In genomic region chr2:127609031-127609751, GRCh38 we compare ENCODE assay signal across 26 cellular contexts. TPM values are rescaled to one million over a fixed set of nuclear protein-coding genes. Genes with fewer than 3 reads are reported as not detected.
DNase-seq lines count a peak whose midpoint lies in the region; ATAC-seq, FAIRE-seq and TF ChIP-seq lines count a peak whose summit lies in the region.
"Had no signal": no experiment of that assay in that cellular context is flagged by ENCODE, and none has a peak within 500 bp of the region (broad histone marks: within the 10 kb centered on the region; RNA-seq: fewer than 3 reads in every experiment).

No MANE protein-coding gene starts in this region.

- H2BK15ac ChIP-seq in H1 (ENCODE audit: low read length) (no peak overlapping the region), neuronal stem cell (ENCODE audit: low read length) (peak overlapping the region; percentile 54)

- H3K4me2 ChIP-seq in BLaER1 treated with 17β-estradiol and CSF1 and Interleukin-3, amounts not matched to agents 10 nM and 100 nM: peak overlapping the region in 9 of 11 experiments; percentile 30 to 73 (median 62); a peak in 18 of 22 replicates
- H3K4me2 ChIP-seq in DND-41 (ENCODE audit: insufficient read depth, low read length) (peak overlapping the region; percentile 48), H1 (ENCODE audit: insufficient read depth in 1 of 2, low read depth in 2 of 2, low read length in 2 of 2) (no peak overlapping the region), neuronal stem cell (ENCODE audit: insufficient read depth, low read length, poor library complexity, severe bottlenecking) (no peak overlapping the region)

- peaks cover 6 to 22% (median 15%) of the 10 kb centered on the region in 8 donors for H3K9me3 Mint-ChIP-seq in CD4-positive, alpha-beta memory T cell
- peaks cover 14% of the 10 kb centered on the region for H3K9me3 Mint-ChIP-seq in activated CD4-positive, alpha-beta memory T cell treated with anti-CD3 and anti-CD28 coated beads for 36 hours

- no peak overlapping the region for H3K27ac Mint-ChIP-seq in CD4-positive, alpha-beta memory T cell
- H3K27ac Mint-ChIP-seq in activated CD4-positive, alpha-beta memory T cell treated with anti-CD3 and anti-CD28 coated beads for 36 hours: no peak overlapping the region
- H3K27ac Mint-ChIP-seq: dendritic cell treated with granulocyte-macrophage colony-stimulating factor and Interleukin-4, amounts not matched to agents 40 ng/mL and 50 ng/mL, for 4 days; stimulated activated effector memory CD8-positive, alpha-beta T cell treated with anti-CD3 and anti-CD28 coated beads, Interleukin-12 subunit alpha, Interleukin-12 subunit beta, amount 100 ng/mL, for 72 hours; T-helper 2 cell treated with Interferon-gamma antibody and Interleukin-4, amounts not matched to agents 5 μg/mL and 100 μg/mL, for 36 hours; WTC11 had no signal

- H4K5ac ChIP-seq in H1 (ENCODE audit: insufficient read length, low read depth, low read length): no peak overlapping the region

- intact Hi-C loops in CD4-positive, alpha-beta memory T cell (cut with micrococcal nuclease): no loop called here
- intact Hi-C loops in activated CD4-positive, alpha-beta memory T cell treated with anti-CD3 and anti-CD28 coated beads for 36 hours (cut with micrococcal nuclease): no loop called here
- intact Hi-C loops in prostate gland (cut with DNase I): no loop called here

- H3K27me3 ChIP-seq in BLaER1 treated with 17β-estradiol and CSF1 and Interleukin-3, amounts not matched to agents 10 nM and 100 nM: no peaks in the 10 kb centered on the region
- H3K27me3 ChIP-seq in DND-41 (ENCODE audit: insufficient read depth, low read length, poor library complexity): no peaks in the 10 kb centered on the region
- H3K27me3 ChIP-seq in H1 (replicated peaks in 1 of 4; ENCODE audit: control insufficient read depth in 3 of 4, extremely low read depth in 1 of 4, insufficient read depth in 3 of 4, low read length in 3 of 4): no peaks in the 10 kb centered on the region
- H3K27me3 ChIP-seq in neuronal stem cell (ENCODE audit: control insufficient read depth in 3 of 3, insufficient read depth in 3 of 3, low read depth in 1 of 3, low read length in 3 of 3): peaks cover 0 to 7% (median 0%) of the 10 kb centered on the region in 3 experiments
- H3K27me3 ChIP-seq in CD4-positive, alpha-beta memory T cell (ENCODE audit: insufficient read depth, low read length): no peaks in the 10 kb centered on the region
- H3K27me3 ChIP-seq in prostate gland (replicated peaks; ENCODE audit: insufficient read depth): no peaks in the 10 kb centered on the region
- H3K27me3 ChIP-seq: heart right ventricle, right lobe of liver, thyroid gland had no signal

- no peak overlapping the region for H3K23ac ChIP-seq in H1 (ENCODE audit: insufficient read length)
- H3K23ac ChIP-seq in neuronal stem cell (ENCODE audit: low read depth, low read length, poor library complexity): no peak overlapping the region

- TF ChIP-seq RAD21 in H1 (IDR thresholded peaks at IDR 0.05 in 1 of 2, conservative IDR thresholded peaks at IDR 0.05 in 1 of 2; ENCODE audit: low read depth in 2 of 2, low read length in 2 of 2): no peak

- H2BK20ac ChIP-seq in H1 (ENCODE audit: low read length): no peak overlapping the region

- H3K4me1 Mint-ChIP-seq in CD4-positive, alpha-beta memory T cell: peaks cover 0 to 1% (median 0%) of the 10 kb centered on the region in 4 donors
- no peaks in the 10 kb centered on the region for H3K4me1 Mint-ChIP-seq in activated CD4-positive, alpha-beta memory T cell treated with anti-CD3 and anti-CD28 coated beads for 36 hours (ENCODE audit: low read depth)
- H3K4me1 Mint-ChIP-seq: stimulated activated effector memory CD8-positive, alpha-beta T cell treated with anti-CD3 and anti-CD28 coated beads, Interleukin-12 subunit alpha, Interleukin-12 subunit beta, amount 100 ng/mL, for 72 hours; WTC11 had no signal

- TF ChIP-seq EP300 in H1 (IDR thresholded peaks at IDR 0.05; ENCODE audit: borderline replicate concordance in 1 of 2, low read depth in 2 of 2, low read length in 2 of 2): no peak

- CTCF ChIA-PET in H1 (lab: Charles Lee; ENCODE audit: partially characterized antibody): interaction anchor here (0.7 to 8.1 kb wide), 6 partner anchors 15 to 76 kb away, joined by 3 to 54 read pairs (median 4); no protein-coding TSS in a partner anchor
- CTCF ChIA-PET in CD4-positive, alpha-beta memory T cell (lab: Charles Lee; ENCODE audit: partially characterized antibody): interaction anchor here (1.2 kb wide), 1 partner anchor 18 kb away, joined by 3 read pairs; no protein-coding TSS in a partner anchor
- CTCF ChIA-PET in activated CD4-positive, alpha-beta memory T cell treated with anti-CD3 and anti-CD28 coated beads for 36 hours (lab: Charles Lee): interaction anchor here (1.3 kb wide), 1 partner anchor 18 kb away, joined by 5 read pairs; no protein-coding TSS in a partner anchor

- TF ChIP-seq CTCF in DND-41 (IDR thresholded peaks at IDR 0.05; ENCODE audit: borderline replicate concordance, extremely low read depth, low read length, poor library complexity, severe bottlenecking): no peak
- no peak for TF ChIP-seq CTCF in H1 (IDR thresholded peaks at IDR 0.05; ENCODE audit: control extremely low read depth in 1 of 3, insufficient read depth in 1 of 3, low read depth in 1 of 3, low read length in 3 of 3)
- TF ChIP-seq CTCF in prostate gland (IDR thresholded peaks at IDR 0.05): no peak

- no peak overlapping the region for H3K9ac ChIP-seq in BLaER1 treated with 17β-estradiol and CSF1 and Interleukin-3, amounts not matched to agents 10 nM and 100 nM
- peak overlapping the region; percentile 55 for H3K9ac ChIP-seq in DND-41 (ENCODE audit: low read depth, low read length)
- H3K9ac ChIP-seq in H1 (replicated peaks in 1 of 4; ENCODE audit: extremely low read depth in 1 of 4, low read depth in 3 of 4, low read length in 3 of 4): no peak overlapping the region
- no peak overlapping the region for H3K9ac ChIP-seq in neuronal stem cell (ENCODE audit: low read depth, low read length, poor library complexity)

- H4K8ac ChIP-seq in H1 (ENCODE audit: extremely low read depth, insufficient read depth, low read length) (peak overlapping the region; percentile 86; the same call in 1 of the 2 replicates), neuronal stem cell (ENCODE audit: low read depth, low read length) (no peak overlapping the region)

- H3K79me2 ChIP-seq in DND-41 (ENCODE audit: insufficient read depth, low read length) (peaks cover 67% of the 10 kb centered on the region), H1 (ENCODE audit: control insufficient read depth in 1 of 2, insufficient read depth in 2 of 2, low read length in 2 of 2) (no peaks in the 10 kb centered on the region)

- peaks cover 0 to 66% (median 45%) of the 10 kb centered on the region in 10 experiments; a peak in 15 of 20 replicates for H3K4me1 ChIP-seq in BLaER1 treated with 17β-estradiol and CSF1 and Interleukin-3, amounts not matched to agents 10 nM and 100 nM
- H3K4me1 ChIP-seq in DND-41 (ENCODE audit: insufficient read depth, low read length) (peaks cover 100% of the 10 kb centered on the region), H1 (replicated peaks in 1 of 4; ENCODE audit: control insufficient read depth in 3 of 4, insufficient read depth in 4 of 4, low read length in 3 of 4) (no peaks in the 10 kb centered on the region; a peak in 1 of 7 replicates), neuronal stem cell (ENCODE audit: control insufficient read depth in 2 of 2, insufficient read depth in 1 of 2, low read depth in 1 of 2, low read length in 2 of 2) (no peaks in the 10 kb centered on the region), prostate gland (replicated peaks) (no peaks in the 10 kb centered on the region)
- no peaks in the 10 kb centered on the region for H3K4me1 ChIP-seq in CD4-positive, alpha-beta memory T cell (ENCODE audit: insufficient read depth, low read length)
- H3K4me1 ChIP-seq: heart right ventricle, right lobe of liver, thyroid gland had no signal

- TF ChIP-seq POLR2A in H1 (IDR thresholded peaks at IDR 0.05; ENCODE audit: control extremely low read depth in 1 of 2, low read depth in 2 of 2, low read length in 2 of 2) (no peak), prostate gland (IDR thresholded peaks at IDR 0.05) (no peak)

- no peak for FAIRE-seq in H1 (lab: Jason Lieb, UNC)
- FAIRE-seq: bronchial epithelial cell, GM12892, HTR-8/SVneo had no signal

- no peak overlapping the region for H3K4me3 Mint-ChIP-seq in CD4-positive, alpha-beta memory T cell
- no peak overlapping the region for H3K4me3 Mint-ChIP-seq in activated CD4-positive, alpha-beta memory T cell treated with anti-CD3 and anti-CD28 coated beads for 36 hours
- H3K4me3 Mint-ChIP-seq: dendritic cell treated with granulocyte-macrophage colony-stimulating factor and Interleukin-4, amounts not matched to agents 40 ng/mL and 50 ng/mL, for 4 days; stimulated activated effector memory CD8-positive, alpha-beta T cell treated with anti-CD3 and anti-CD28 coated beads, Interleukin-12 subunit alpha, Interleukin-12 subunit beta, amount 100 ng/mL, for 72 hours; T-helper 2 cell treated with Interferon-gamma antibody and Interleukin-4, amounts not matched to agents 5 μg/mL and 100 μg/mL, for 36 hours; WTC11 had no signal

- no peaks in the 10 kb centered on the region for H4K20me1 ChIP-seq in BLaER1 treated with 17β-estradiol and CSF1 and Interleukin-3, amounts not matched to agents 10 nM and 100 nM
- H4K20me1 ChIP-seq in DND-41 (ENCODE audit: insufficient read depth, low read length) (no peaks in the 10 kb centered on the region), H1 (replicated peaks in 1 of 2; ENCODE audit: control insufficient read depth in 1 of 2, insufficient read depth in 2 of 2, low read length in 2 of 2) (no peaks in the 10 kb centered on the region)

- H2BK120ac ChIP-seq in H1 (replicated peaks; ENCODE audit: low read depth, low read length) (no peak overlapping the region), neuronal stem cell (ENCODE audit: low read depth, low read length) (no peak overlapping the region)

- no peaks in the 10 kb centered on the region for H3K36me3 ChIP-seq in BLaER1 treated with 17β-estradiol and CSF1 and Interleukin-3, amounts not matched to agents 10 nM and 100 nM
- H3K36me3 ChIP-seq in DND-41 (ENCODE audit: insufficient read depth, low read length): peaks cover 69% of the 10 kb centered on the region
- H3K36me3 ChIP-seq in H1 (ENCODE audit: control insufficient read depth in 2 of 4, insufficient read depth in 4 of 4, low read length in 3 of 4): no peaks in the 10 kb centered on the region
- no peaks in the 10 kb centered on the region for H3K36me3 ChIP-seq in neuronal stem cell (replicated peaks in 1 of 2; ENCODE audit: control insufficient read depth in 2 of 2, insufficient read depth in 2 of 2, low read length in 2 of 2)
- H3K36me3 ChIP-seq in CD4-positive, alpha-beta memory T cell (ENCODE audit: insufficient read depth, low read length): no peaks in the 10 kb centered on the region
- H3K36me3 ChIP-seq in prostate gland: no peaks in the 10 kb centered on the region
- H3K36me3 ChIP-seq: heart right ventricle, right lobe of liver, thyroid gland had no signal

- 89% methylated on average over 23 of the region's 24 CpGs; no CpG with 5 or more reads in 1 of the 2 experiments for WGBS in H1 (ENCODE audit: extremely low coverage in 1 of 2, insufficient coverage in 1 of 2, insufficient read length in 1 of 2, insufficient replicate concordance in 2 of 2, low coverage in 1 of 2, low lambda C conversion rate in 2 of 2, missing lambda C conversion rate in 1 of 2), 2 experiments
- WGBS in neuronal stem cell (ENCODE audit: extremely low coverage in 2 of 2, insufficient read length in 2 of 2, insufficient replicate concordance in 1 of 2), 2 donors: no CpG with 5 or more reads among the region's 24 CpGs
- 87% methylated on average over 24 of the region's 24 CpGs for WGBS in prostate gland

- H2BK5ac ChIP-seq in H1 (ENCODE audit: low read depth, low read length): no peak overlapping the region; the same call in 1 of the 2 replicates
- H2BK5ac ChIP-seq in neuronal stem cell (ENCODE audit: low read length): no peak overlapping the region

- POLR2A ChIA-PET in H1 (lab: Charles Lee; ENCODE audit: partially characterized antibody): no interaction called here
- POLR2A ChIA-PET in CD4-positive, alpha-beta memory T cell (lab: Charles Lee; ENCODE audit: partially characterized antibody): no interaction called here
- POLR2A ChIA-PET in activated CD4-positive, alpha-beta memory T cell treated with anti-CD3 and anti-CD28 coated beads for 36 hours (lab: Charles Lee): no interaction called here

- H2AK5ac ChIP-seq in H1 (ENCODE audit: low read depth, low read length) (no peak overlapping the region), neuronal stem cell (ENCODE audit: low read depth, low read length) (peak overlapping the region; percentile 38)

- no peak overlapping the region for H3K27ac ChIP-seq in BLaER1 treated with 17β-estradiol and CSF1 and Interleukin-3, amounts not matched to agents 10 nM and 100 nM
- H3K27ac ChIP-seq in DND-41 (ENCODE audit: low read length) (peak overlapping the region; percentile 97), H1 (ENCODE audit: low read depth, low read length) (no peak overlapping the region), neuronal stem cell (replicated peaks; ENCODE audit: low read length) (no peak overlapping the region), prostate gland (no peak overlapping the region)
- H3K27ac ChIP-seq in CD4-positive, alpha-beta memory T cell (ENCODE audit: low read depth, low read length): no peak overlapping the region
- H3K27ac ChIP-seq: heart right ventricle, right lobe of liver, SK-N-MC, thyroid gland had no signal

- H3K4me3 ChIP-seq in BLaER1 treated with 17β-estradiol and CSF1 and Interleukin-3, amounts not matched to agents 10 nM and 100 nM: no peak overlapping the region
- H3K4me3 ChIP-seq in DND-41 (ENCODE audit: low read depth in 1 of 2, low read length in 2 of 2): peak overlapping the region in 1 of 2 experiments; percentile 24; a peak in 1 of 4 replicates
- no peak overlapping the region for H3K4me3 ChIP-seq in H1 (ENCODE audit: extremely low read depth in 1 of 4, insufficient read depth in 2 of 4, low read depth in 3 of 4, low read length in 4 of 4)
- H3K4me3 ChIP-seq in neuronal stem cell (ENCODE audit: low read length in 2 of 2): no peak overlapping the region
- no peak overlapping the region for H3K4me3 ChIP-seq in CD4-positive, alpha-beta memory T cell (ENCODE audit: low read length in 2 of 2)
- no peak overlapping the region for H3K4me3 ChIP-seq in prostate gland
- H3K4me3 ChIP-seq: heart right ventricle, right lobe of liver, SK-N-MC, thyroid gland had no signal

- H2AFZ ChIP-seq in DND-41 (ENCODE audit: low read depth, low read length) (no peak overlapping the region), H1 (ENCODE audit: low read length) (no peak overlapping the region; the same call in 1 of the 2 replicates), neuronal stem cell (ENCODE audit: low read length) (no peak overlapping the region)

- no peaks in the 10 kb centered on the region for H3K23me2 ChIP-seq in H1 (ENCODE audit: low read depth, low read length)

- ATAC-seq in DND-41 (ENCODE audit: insufficient read depth, low read depth): peak; percentile 63
- ATAC-seq in HG03439 (IDR thresholded peaks at IDR 0.05; ENCODE audit: unreplicated experiment): no peak
- ATAC-seq: heart right ventricle; left ventricle myocardium superior; right lobe of liver; stimulated activated effector memory CD8-positive, alpha-beta T cell treated with anti-CD3 and anti-CD28 coated beads, Interleukin-12 subunit alpha, Interleukin-12 subunit beta, amount 100 ng/mL, for 72 hours; WTC11 had no signal

- no peak overlapping the region for H3K18ac ChIP-seq in H1 (ENCODE audit: extremely low read depth, low read length)
- H3K18ac ChIP-seq in neuronal stem cell (ENCODE audit: low read length): no peak overlapping the region

- H3K36me3 Mint-ChIP-seq in CD4-positive, alpha-beta memory T cell: peaks cover 0 to 6% of the 10 kb centered on the region in 2 donors
- no peaks in the 10 kb centered on the region for H3K36me3 Mint-ChIP-seq in activated CD4-positive, alpha-beta memory T cell treated with anti-CD3 and anti-CD28 coated beads for 36 hours
- H3K36me3 Mint-ChIP-seq: stimulated activated effector memory CD8-positive, alpha-beta T cell treated with anti-CD3 and anti-CD28 coated beads, Interleukin-12 subunit alpha, Interleukin-12 subunit beta, amount 100 ng/mL, for 72 hours had no signal

- peaks cover 4 to 7% of the 10 kb centered on the region in 2 donors for H3K27me3 Mint-ChIP-seq in CD4-positive, alpha-beta memory T cell
- peaks cover 1% of the 10 kb centered on the region for H3K27me3 Mint-ChIP-seq in activated CD4-positive, alpha-beta memory T cell treated with anti-CD3 and anti-CD28 coated beads for 36 hours

- peaks cover 36 to 39% (median 37%) of the 10 kb centered on the region in 11 experiments for H3K9me3 ChIP-seq in BLaER1 treated with 17β-estradiol and CSF1 and Interleukin-3, amounts not matched to agents 10 nM and 100 nM (replicated peaks in 1 of 11)
- H3K9me3 ChIP-seq in DND-41 (ENCODE audit: insufficient read depth, low read length, severe bottlenecking) (peaks cover 22% of the 10 kb centered on the region), H1 (ENCODE audit: insufficient read depth in 2 of 2, low read depth in 1 of 2, low read length in 1 of 2) (no peaks in the 10 kb centered on the region; a peak in 2 of 4 replicates), neuronal stem cell (replicated peaks in 1 of 2; ENCODE audit: control insufficient read depth in 2 of 2, insufficient read depth in 1 of 2, low read depth in 1 of 2, low read length in 2 of 2) (peaks cover 3 to 6% of the 10 kb centered on the region in 2 donors), prostate gland (no peaks in the 10 kb centered on the region)
- no peaks in the 10 kb centered on the region for H3K9me3 ChIP-seq in CD4-positive, alpha-beta memory T cell (ENCODE audit: control insufficient read depth in 1 of 2, low read length in 2 of 2)
- H3K9me3 ChIP-seq: right lobe of liver, thyroid gland had no signal

- no peak overlapping the region for H4K91ac ChIP-seq in H1 (replicated peaks; ENCODE audit: insufficient read length, low read length)
- H4K91ac ChIP-seq in neuronal stem cell (ENCODE audit: low read depth, low read length, poor library complexity): no peak overlapping the region

- H3K14ac ChIP-seq in H1 (ENCODE audit: insufficient read length) (no peak overlapping the region), neuronal stem cell (ENCODE audit: low read length) (no peak overlapping the region)

- H3K56ac ChIP-seq in H1 (replicated peaks; ENCODE audit: insufficient read length, low read depth, low read length): no peak overlapping the region

- H2BK12ac ChIP-seq in H1 (ENCODE audit: low read depth, low read length) (no peak overlapping the region), neuronal stem cell (ENCODE audit: low read length) (no peak overlapping the region)

- no peak overlapping the region for H3K4ac ChIP-seq in H1 (replicated peaks; ENCODE audit: insufficient read length, low read depth, low read length)
- no peak overlapping the region for H3K4ac ChIP-seq in neuronal stem cell (ENCODE audit: low read length)

- H3K79me1 ChIP-seq in H1 (ENCODE audit: low read depth, low read length): no peaks in the 10 kb centered on the region
- H3K79me1 ChIP-seq in neuronal stem cell (ENCODE audit: low read depth, low read length): no peaks in the 10 kb centered on the region

- DNase-seq in DND-41 (peak; percentile 83), H1 (ENCODE audit: low read depth in 1 of 2, low spot score in 2 of 2) (no peak), neuronal stem cell (ENCODE audit: low spot score) (no peak), prostate gland (ENCODE audit: low spot score) (no peak)
- DNase-seq in CD4-positive, alpha-beta memory T cell: no peak
- DNase-seq in activated CD4-positive, alpha-beta memory T cell treated with anti-CD3 and anti-CD28 coated beads for 36 hours: no peak
- DNase-seq: DMS79, GOT3, heart right ventricle, NCI-H1092 treated with DMSO at 0.1 percent for 48 hours, NCI-H2029 treated with DMSO at 0.1 percent for 48 hours, NCI-H446, thyroid gland had no signal

RNA-seq across cellular contexts. Expression of gene GPR17, which starts 36.8 kb away (rescaled TPM):
- total RNA-seq in H1 (2021; fragmentation: NEBNext Ultra II Directional; extraction: Animal tissue kit (Norgen Biotek cat#: 25700)): not detected in 2 replicates
- polyA plus RNA-seq in H1 (2011; rRNA removed): 0.03 TPM in 2 replicates
- polyA plus RNA-seq in H1 (2011; cell fraction: cytosol; rRNA removed): not detected
- 0.13 TPM for polyA plus RNA-seq in H1 (2011; cell fraction: nucleus; rRNA removed)
- 0.14 to 0.90 TPM (median 0.59 TPM) in 3 of 4 replicates, not detected in the other for polyA plus RNA-seq in H1 (2012, experiment 1 of 2)
- polyA plus RNA-seq in H1 (2012, experiment 2 of 2): 0.09 TPM
- not detected for polyA plus RNA-seq in H1 (2013, experiment 1 of 2)
- polyA plus RNA-seq in H1 (2013, experiment 2 of 2): not detected
- polyA minus RNA-seq in H1 (2011; rRNA and poly(A)+ RNA removed): not detected in 2 replicates
- polyA minus RNA-seq in H1 (2011; cell fraction: cytosol; rRNA and poly(A)+ RNA removed): not detected
- not detected for polyA minus RNA-seq in H1 (2011; cell fraction: nucleus; rRNA and poly(A)+ RNA removed)
- 0.06 TPM for polyA plus RNA-seq in neuronal stem cell (2013, experiment 1 of 2)
- 0.04 TPM for polyA plus RNA-seq in neuronal stem cell (2013, experiment 2 of 2)
- not detected for total RNA-seq in CD4-positive, alpha-beta memory T cell
- not detected for polyA plus RNA-seq in CD4-positive, alpha-beta memory T cell
- total RNA-seq in activated CD4-positive, alpha-beta memory T cell treated with anti-CD3 and anti-CD28 coated beads for 36 hours: not detected
- total RNA-seq in prostate gland: not detected
- total RNA-seq: bronchial epithelial cell, omental fat pad, right lobe of liver, thyroid gland, WTC11 had no signal

Comparison
In these comparisons a context has a peak if more than half of its experiments do, and no peak if none do; other contexts are left out.
1. H3K4me2 ChIP-seq: peak in BLaER1 treated with 17β-estradiol and CSF1 and Interleukin-3, amounts not matched to agents 10 nM and 100 nM (9 of 11) and DND-41 (single experiment); none in H1 (0 of 2) and neuronal stem cell (single experiment).